ENCODE assay signal across 20 cellular contexts in the genomic region with DNA sequence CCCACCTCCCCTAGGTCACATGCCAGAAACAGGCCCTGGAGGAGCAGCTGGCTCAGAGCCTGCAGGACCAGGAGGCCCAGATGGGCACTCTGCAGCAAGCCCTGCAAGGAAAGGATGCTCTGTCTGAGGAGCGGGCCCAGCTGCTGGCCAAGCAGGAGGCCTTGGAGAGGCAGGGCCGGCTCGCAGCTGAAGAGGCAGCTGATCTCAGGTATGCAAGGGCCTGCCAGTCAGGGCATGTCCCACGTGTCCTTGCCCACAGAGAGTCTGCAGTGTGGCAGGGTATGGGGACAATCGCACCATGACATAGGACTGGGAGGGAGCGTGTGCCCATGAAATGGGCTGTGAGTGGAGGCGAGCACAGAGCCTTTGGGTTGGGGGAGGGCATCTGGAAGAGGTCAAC. TPM values are rescaled to one million over a fixed set of nuclear protein-coding genes. Genes with fewer than 3 reads are reported as not detected.
DNase-seq lines count a peak whose midpoint lies in the region; ATAC-seq, FAIRE-seq and TF ChIP-seq lines count a peak whose summit lies in the region.
"Had no signal": no experiment of that assay in that cellular context is flagged by ENCODE, and none has a peak within 500 bp of the region (broad histone marks: within the 10 kb centered on the region; RNA-seq: fewer than 3 reads in every experiment).

No MANE protein-coding gene starts in this region.

- H3K4me1 ChIP-seq in heart left ventricle (no peaks in the 10 kb centered on the region), right atrium auricular region (no peaks in the 10 kb centered on the region)
- H3K4me1 ChIP-seq: gastrocnemius medialis had no signal

- WGBS in heart left ventricle, 4 donors: 81 to 89% (median 84%) methylated on average over 7 of the region's 7 CpGs

- DNase-seq in heart left ventricle (peak in 3 of 5 donors; percentile 14 to 44 (median 19)), right atrium auricular region (ENCODE audit: low spot score) (no peak), bronchial epithelial cell (ENCODE audit: low read depth) (peak; percentile 19), DMS153 treated with DMSO at 0.1 percent for 48 hours (lab: John Stamatoyannopoulos, UW; ENCODE audit: unreplicated experiment) (no peak), NCI-H1417 treated with DMSO at 0.1 percent for 48 hours (lab: John Stamatoyannopoulos, UW) (no peak)
- peak; percentile 42 for DNase-seq in natural killer cell treated with Interleukin-12 subunit alpha and Interleukin-12 subunit beta and Interleukin-15 and Interleukin-18, amount 100 ng/mL, for 72 hours (ENCODE audit: low spot score)
- no peak for DNase-seq in stimulated activated naive B cell treated with anti-CD40 and anti-IgM and Interleukin-4, amounts not matched to agents 10 μg/mL and 1 μg/mL and 100 μg/mL, for 72 hours
- DNase-seq: KBM-7, midbrain, NCI-H2029, NCI-H526 treated with DMSO at 0.1 percent for 48 hours, SIG-M5 had no signal

- H3K27ac ChIP-seq in heart left ventricle (no peak overlapping the region), right atrium auricular region (no peak overlapping the region)
- H3K27ac ChIP-seq: dorsolateral prefrontal cortex, gastrocnemius medialis had no signal

- H3K9me3 ChIP-seq in heart left ventricle (peaks cover 0 to 10% (median 0%) of the 10 kb centered on the region in 12 donors), right atrium auricular region (peaks cover 0 to 6% of the 10 kb centered on the region in 2 donors)
- H3K9me3 ChIP-seq: gastrocnemius medialis had no signal

- H3K9me3 Mint-ChIP-seq in natural killer cell treated with Interleukin-12 subunit alpha and Interleukin-12 subunit beta and Interleukin-15 and Interleukin-18, amount 100 ng/mL, for 72 hours: no peaks in the 10 kb centered on the region
- peaks cover 0 to 2% of the 10 kb centered on the region in 2 donors for H3K9me3 Mint-ChIP-seq in stimulated activated naive B cell treated with anti-CD40 and anti-IgM and Interleukin-4, amounts not matched to agents 10 μg/mL and 1 μg/mL and 100 μg/mL, for 72 hours
- H3K9me3 Mint-ChIP-seq: activated T-cell treated with anti-CD3 and anti-CD28 coated beads, Interleukin-2, amount 50 U/mL, for 24 hours; neural crest cell; T-helper 1 cell treated with Interleukin-12 subunit alpha and Interleukin-12 subunit beta and Interleukin-4 antibody, amounts not matched to agents 30 μg/mL and 1 μg/mL, for 36 hours had no signal

- H3K27ac Mint-ChIP-seq in natural killer cell treated with Interleukin-12 subunit alpha and Interleukin-12 subunit beta and Interleukin-15 and Interleukin-18, amount 100 ng/mL, for 72 hours: no peak overlapping the region
- H3K27ac Mint-ChIP-seq in stimulated activated naive B cell treated with anti-CD40 and anti-IgM and Interleukin-4, amounts not matched to agents 10 μg/mL and 1 μg/mL and 100 μg/mL, for 72 hours: no peak overlapping the region
- H3K27ac Mint-ChIP-seq: activated T-cell treated with anti-CD3 and anti-CD28 coated beads, Interleukin-2, amount 50 U/mL, for 24 hours; T-helper 1 cell treated with Interleukin-12 subunit alpha and Interleukin-12 subunit beta and Interleukin-4 antibody, amounts not matched to agents 30 μg/mL and 1 μg/mL, for 36 hours had no signal

- H3K36me3 Mint-ChIP-seq in natural killer cell treated with Interleukin-12 subunit alpha and Interleukin-12 subunit beta and Interleukin-15 and Interleukin-18, amount 100 ng/mL, for 72 hours: no peaks in the 10 kb centered on the region
- no peaks in the 10 kb centered on the region for H3K36me3 Mint-ChIP-seq in stimulated activated naive B cell treated with anti-CD40 and anti-IgM and Interleukin-4, amounts not matched to agents 10 μg/mL and 1 μg/mL and 100 μg/mL, for 72 hours
- H3K36me3 Mint-ChIP-seq: brain had no signal

- TF ChIP-seq POLR2A in heart left ventricle (IDR thresholded peaks at IDR 0.05): no peak

- no peak for TF ChIP-seq CTCF in heart left ventricle (IDR thresholded peaks at IDR 0.05)
- TF ChIP-seq CTCF in right atrium auricular region (IDR thresholded peaks at IDR 0.05): no peak
- no peak for TF ChIP-seq CTCF in bronchial epithelial cell (IDR thresholded peaks at IDR 0.05; ENCODE audit: insufficient read depth, low read length, severe bottlenecking)

- H3K4me3 Mint-ChIP-seq in natural killer cell treated with Interleukin-12 subunit alpha and Interleukin-12 subunit beta and Interleukin-15 and Interleukin-18, amount 100 ng/mL, for 72 hours: no peak overlapping the region
- H3K4me3 Mint-ChIP-seq in stimulated activated naive B cell treated with anti-CD40 and anti-IgM and Interleukin-4, amounts not matched to agents 10 μg/mL and 1 μg/mL and 100 μg/mL, for 72 hours: no peak overlapping the region
- H3K4me3 Mint-ChIP-seq: activated T-cell treated with anti-CD3 and anti-CD28 coated beads, Interleukin-2, amount 50 U/mL, for 24 hours; brain; neural crest cell; T-helper 1 cell treated with Interleukin-12 subunit alpha and Interleukin-12 subunit beta and Interleukin-4 antibody, amounts not matched to agents 30 μg/mL and 1 μg/mL, for 36 hours had no signal

- H3K4me3 ChIP-seq in heart left ventricle (no peak overlapping the region), right atrium auricular region (no peak overlapping the region), bronchial epithelial cell (ENCODE audit: low read depth, low read length) (no peak overlapping the region)
- H3K4me3 ChIP-seq: dorsolateral prefrontal cortex, gastrocnemius medialis had no signal

- H3K4me1 Mint-ChIP-seq in natural killer cell treated with Interleukin-12 subunit alpha and Interleukin-12 subunit beta and Interleukin-15 and Interleukin-18, amount 100 ng/mL, for 72 hours (ENCODE audit: low read depth in 2 of 2): no peaks in the 10 kb centered on the region
- no peaks in the 10 kb centered on the region for H3K4me1 Mint-ChIP-seq in stimulated activated naive B cell treated with anti-CD40 and anti-IgM and Interleukin-4, amounts not matched to agents 10 μg/mL and 1 μg/mL and 100 μg/mL, for 72 hours

- FAIRE-seq in bronchial epithelial cell (lab: Jason Lieb, UNC): no peak

- no peak for ATAC-seq in heart left ventricle
- peak; percentile 26 to 38 for ATAC-seq in natural killer cell treated with Interleukin-12 subunit alpha and Interleukin-12 subunit beta and Interleukin-15 and Interleukin-18, amount 100 ng/mL, for 72 hours
- ATAC-seq in stimulated activated naive B cell treated with anti-CD40 and anti-IgM and Interleukin-4, amounts not matched to agents 10 μg/mL and 1 μg/mL and 100 μg/mL, for 72 hours (replicated peaks): no peak

- H3K27me3 Mint-ChIP-seq in natural killer cell treated with Interleukin-12 subunit alpha and Interleukin-12 subunit beta and Interleukin-15 and Interleukin-18, amount 100 ng/mL, for 72 hours: peaks cover 5 to 10% of the 10 kb centered on the region in 2 donors
- peaks cover 6 to 13% of the 10 kb centered on the region in 2 donors for H3K27me3 Mint-ChIP-seq in stimulated activated naive B cell treated with anti-CD40 and anti-IgM and Interleukin-4, amounts not matched to agents 10 μg/mL and 1 μg/mL and 100 μg/mL, for 72 hours

- intact Hi-C loops in heart left ventricle (cut with DNase I): no loop called here

- H3K36me3 ChIP-seq in heart left ventricle: no peaks in the 10 kb centered on the region
- no peaks in the 10 kb centered on the region for H3K36me3 ChIP-seq in right atrium auricular region
- H3K36me3 ChIP-seq in bronchial epithelial cell (ENCODE audit: control insufficient read depth, insufficient read depth, low read length): no peaks in the 10 kb centered on the region
- H3K36me3 ChIP-seq: gastrocnemius medialis had no signal

- H3K27me3 ChIP-seq in heart left ventricle (no peaks in the 10 kb centered on the region), right atrium auricular region (no peaks in the 10 kb centered on the region), bronchial epithelial cell (ENCODE audit: control insufficient read depth, insufficient read depth, low read length) (no peaks in the 10 kb centered on the region)
- H3K27me3 ChIP-seq: dorsolateral prefrontal cortex, gastrocnemius medialis had no signal

RNA-seq across cellular contexts. Expression of a gene that starts 39.9 kb away (rescaled TPM):
- total RNA-seq in heart left ventricle (not detected), right atrium auricular region (not detected), bronchial epithelial cell (0.26 TPM in 1 of 2 replicates, not detected in the other)
- not detected for polyA plus RNA-seq in heart left ventricle
- not detected for total RNA-seq in natural killer cell treated with Interleukin-12 subunit alpha and Interleukin-12 subunit beta and Interleukin-15 and Interleukin-18, amount 100 ng/mL, for 72 hours
- total RNA-seq: H4, neural crest cell, OCI-LY7 had no signal

RNA-seq across cellular contexts. Expression of a gene that starts 50.1 kb away (rescaled TPM):
- total RNA-seq in heart left ventricle (under 1 TPM in 1 of 9 donors, not detected in 8; 0.75 TPM), right atrium auricular region (under 1 TPM in 1 of 2 donors, not detected in 1; 0.31 TPM), bronchial epithelial cell (0.53 and 5.1 TPM in 2 replicates)
- under 1 TPM in 1 of 2 donors, not detected in 1; 0.10 TPM for polyA plus RNA-seq in heart left ventricle
- total RNA-seq in natural killer cell treated with Interleukin-12 subunit alpha and Interleukin-12 subunit beta and Interleukin-15 and Interleukin-18, amount 100 ng/mL, for 72 hours: not detected
- total RNA-seq: gastrocnemius medialis, H4, neural crest cell, OCI-LY7 had no signal

RNA-seq across cellular contexts. Expression of a gene that starts 52.4 kb away (rescaled TPM):
- total RNA-seq in heart left ventricle: 10 to 100 TPM in 2 of 9 donors, 1 to 10 TPM in 7; 3.1 to 14.7 (median 5.6) TPM
- polyA plus RNA-seq in heart left ventricle: 1 to 10 TPM; 4.2 to 4.3 TPM
- 10 to 100 TPM in 1 of 2 donors, 1 to 10 TPM in 1; 9.9 to 16.4 TPM for total RNA-seq in right atrium auricular region
- total RNA-seq in bronchial epithelial cell: 0.26 and 0.38 TPM in 2 replicates
- under 1 TPM in 1 of 2 donors, not detected in 1; 0.14 TPM for total RNA-seq in natural killer cell treated with Interleukin-12 subunit alpha and Interleukin-12 subunit beta and Interleukin-15 and Interleukin-18, amount 100 ng/mL, for 72 hours

Comparison
In these comparisons a context has a peak if more than half of its experiments do, and no peak if none do; other contexts are left out.
1. DNase-seq: peak in heart left ventricle (3 of 5), bronchial epithelial cell (single experiment) and natural killer cell treated with Interleukin-12 subunit alpha and Interleukin-12 subunit beta and Interleukin-15 and Interleukin-18, amount 100 ng/mL, for 72 hours (single experiment); none in right atrium auricular region (single experiment), DMS153 treated with DMSO at 0.1 percent for 48 hours (single experiment), NCI-H1417 treated with DMSO at 0.1 percent for 48 hours (single experiment) and stimulated activated naive B cell treated with anti-CD40 and anti-IgM and Interleukin-4, amounts not matched to agents 10 μg/mL and 1 μg/mL and 100 μg/mL, for 72 hours (single experiment).
2. ATAC-seq: peak in natural killer cell treated with Interleukin-12 subunit alpha and Interleukin-12 subunit beta and Interleukin-15 and Interleukin-18, amount 100 ng/mL, for 72 hours (2 of 2); none in heart left ventricle (0 of 4) and stimulated activated naive B cell treated with anti-CD40 and anti-IgM and Interleukin-4, amounts not matched to agents 10 μg/mL and 1 μg/mL and 100 μg/mL, for 72 hours (0 of 2).